19 cellular contexts compared by ENCODE assay signal in the genomic region with DNA sequence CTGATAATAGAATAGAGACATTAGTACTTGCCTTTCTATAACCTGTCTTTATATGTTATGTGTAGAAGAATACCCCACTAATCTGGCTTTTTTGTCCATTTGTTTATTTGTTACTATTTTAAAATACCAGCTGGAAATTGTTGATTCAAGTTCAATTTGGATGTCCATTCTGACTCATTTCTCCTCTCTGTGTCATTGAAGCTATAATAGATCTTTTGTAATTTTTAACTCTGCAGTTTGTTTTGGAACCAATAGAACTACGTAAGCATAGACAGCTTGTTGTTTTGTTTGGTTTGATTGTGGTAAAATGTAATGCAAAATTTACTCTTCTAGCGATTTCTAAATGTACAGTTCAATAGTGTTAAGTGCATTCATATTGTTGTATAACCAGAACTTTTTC.
DNase-seq lines count a peak whose midpoint lies in the region; TF ChIP-seq lines count a peak whose summit lies in the region.
"Had no signal": no experiment of that assay in that cellular context is flagged by ENCODE, and none has a peak within 500 bp of the region (broad histone marks: within the 10 kb centered on the region; RNA-seq: fewer than 3 reads in every experiment).

No MANE protein-coding gene starts in this region.

- no peak overlapping the region for H3K4me2 ChIP-seq in neuronal stem cell (ENCODE audit: insufficient read depth, low read length, poor library complexity, severe bottlenecking)
- H3K4me2 ChIP-seq: BLaER1 treated with 17β-estradiol and CSF1 and Interleukin-3, amounts not matched to agents 10 nM and 100 nM; SK-N-SH had no signal

- H4K91ac ChIP-seq in neuronal stem cell (ENCODE audit: low read depth, low read length, poor library complexity): no peak overlapping the region

- CTCF ChIA-PET in CD4-positive, alpha-beta memory T cell (lab: Charles Lee; ENCODE audit: partially characterized antibody): no interaction called here

- H2BK12ac ChIP-seq in neuronal stem cell (ENCODE audit: low read length): no peak overlapping the region

- H3K4ac ChIP-seq in neuronal stem cell (ENCODE audit: low read length): no peak overlapping the region

- no peak overlapping the region for H2BK15ac ChIP-seq in neuronal stem cell (ENCODE audit: low read length)

- H3K14ac ChIP-seq in neuronal stem cell (ENCODE audit: low read length): no peak overlapping the region

- H3K4me3 Mint-ChIP-seq in CD4-positive, alpha-beta memory T cell: no peak overlapping the region

- no peak overlapping the region for H3K27ac Mint-ChIP-seq in CD4-positive, alpha-beta memory T cell

- no CpG with 5 or more reads among the region's 2 CpGs for WGBS in neuronal stem cell (ENCODE audit: extremely low coverage in 2 of 2, insufficient read length in 2 of 2, insufficient replicate concordance in 1 of 2), 2 donors

- H3K27me3 Mint-ChIP-seq in CD4-positive, alpha-beta memory T cell: no peaks in the 10 kb centered on the region

- H3K27me3 ChIP-seq in CD4-positive, alpha-beta memory T cell (ENCODE audit: insufficient read depth, low read length): no peaks in the 10 kb centered on the region
- H3K27me3 ChIP-seq in neuronal stem cell (ENCODE audit: control insufficient read depth in 3 of 3, insufficient read depth in 3 of 3, low read depth in 1 of 3, low read length in 3 of 3): no peaks in the 10 kb centered on the region
- H3K27me3 ChIP-seq: BLaER1 treated with 17β-estradiol and CSF1 and Interleukin-3, amounts not matched to agents 10 nM and 100 nM had no signal

- H2AFZ ChIP-seq in neuronal stem cell (ENCODE audit: low read length): no peak overlapping the region

- H3K4me1 Mint-ChIP-seq in CD4-positive, alpha-beta memory T cell: no peaks in the 10 kb centered on the region

- no peaks in the 10 kb centered on the region for H3K36me3 Mint-ChIP-seq in CD4-positive, alpha-beta memory T cell

- no peak overlapping the region for H3K27ac ChIP-seq in CD4-positive, alpha-beta memory T cell (ENCODE audit: low read depth, low read length)
- H3K27ac ChIP-seq in neuronal stem cell (replicated peaks; ENCODE audit: low read length): no peak overlapping the region
- H3K27ac ChIP-seq: BLaER1 treated with 17β-estradiol and CSF1 and Interleukin-3, amounts not matched to agents 10 nM and 100 nM had no signal

- H2AK5ac ChIP-seq in neuronal stem cell (ENCODE audit: low read depth, low read length): no peak overlapping the region

- H3K4me1 ChIP-seq in CD4-positive, alpha-beta memory T cell (ENCODE audit: insufficient read depth, low read length): no peaks in the 10 kb centered on the region
- no peaks in the 10 kb centered on the region for H3K4me1 ChIP-seq in neuronal stem cell (ENCODE audit: control insufficient read depth in 2 of 2, insufficient read depth in 1 of 2, low read depth in 1 of 2, low read length in 2 of 2)
- H3K4me1 ChIP-seq: BLaER1 treated with 17β-estradiol and CSF1 and Interleukin-3, amounts not matched to agents 10 nM and 100 nM had no signal

- no peaks in the 10 kb centered on the region for H3K9me3 ChIP-seq in CD4-positive, alpha-beta memory T cell (ENCODE audit: control insufficient read depth in 1 of 2, low read length in 2 of 2)
- no peaks in the 10 kb centered on the region for H3K9me3 ChIP-seq in neuronal stem cell (replicated peaks in 1 of 2; ENCODE audit: control insufficient read depth in 2 of 2, insufficient read depth in 1 of 2, low read depth in 1 of 2, low read length in 2 of 2)
- H3K9me3 ChIP-seq: BLaER1 treated with 17β-estradiol and CSF1 and Interleukin-3, amounts not matched to agents 10 nM and 100 nM; SK-N-SH had no signal

- no peak overlapping the region for H2BK5ac ChIP-seq in neuronal stem cell (ENCODE audit: low read length)

- H3K79me1 ChIP-seq in neuronal stem cell (ENCODE audit: low read depth, low read length): no peaks in the 10 kb centered on the region

- H2BK120ac ChIP-seq in neuronal stem cell (ENCODE audit: low read depth, low read length): no peak overlapping the region

- no peak overlapping the region for H3K4me3 ChIP-seq in choroid plexus epithelial cell (ENCODE audit: low read depth, low read length)
- no peak overlapping the region for H3K4me3 ChIP-seq in CD4-positive, alpha-beta memory T cell (ENCODE audit: low read length in 2 of 2)
- H3K4me3 ChIP-seq in neuronal stem cell (ENCODE audit: low read length in 2 of 2): no peak overlapping the region
- H3K4me3 ChIP-seq: BLaER1 treated with 17β-estradiol and CSF1 and Interleukin-3, amounts not matched to agents 10 nM and 100 nM; K562 had no signal

- no peak overlapping the region for H4K8ac ChIP-seq in neuronal stem cell (ENCODE audit: low read depth, low read length)

- no peaks in the 10 kb centered on the region for H3K36me3 ChIP-seq in CD4-positive, alpha-beta memory T cell (ENCODE audit: insufficient read depth, low read length)
- H3K36me3 ChIP-seq in neuronal stem cell (replicated peaks in 1 of 2; ENCODE audit: control insufficient read depth in 2 of 2, insufficient read depth in 2 of 2, low read length in 2 of 2): no peaks in the 10 kb centered on the region
- H3K36me3 ChIP-seq: BLaER1 treated with 17β-estradiol and CSF1 and Interleukin-3, amounts not matched to agents 10 nM and 100 nM had no signal

- no peak overlapping the region for H3K18ac ChIP-seq in neuronal stem cell (ENCODE audit: low read length)

- intact Hi-C loops in CD4-positive, alpha-beta memory T cell (cut with micrococcal nuclease): no loop called here

- peaks cover 0 to 4% (median 1%) of the 10 kb centered on the region in 8 donors for H3K9me3 Mint-ChIP-seq in CD4-positive, alpha-beta memory T cell

- POLR2A ChIA-PET in CD4-positive, alpha-beta memory T cell (lab: Charles Lee; ENCODE audit: partially characterized antibody): no interaction called here

- TF ChIP-seq CTCF in choroid plexus epithelial cell (conservative IDR thresholded peaks at IDR 0.05; ENCODE audit: low read depth, low read length): no peak

- DNase-seq in RPMI7951 (ENCODE audit: low read depth): peak; percentile 2
- peak; percentile 8 for DNase-seq in choroid plexus epithelial cell (ENCODE audit: low read depth)
- peak; percentile 81 for DNase-seq in foreskin melanocyte
- peak; percentile 2 for DNase-seq in renal cortical epithelial cell (ENCODE audit: low read depth)
- DNase-seq in 8988T: no peak
- no peak for DNase-seq in NCI-H526 treated with DMSO at 0.1 percent for 48 hours (lab: John Stamatoyannopoulos, UW)
- no peak for DNase-seq in CD4-positive, alpha-beta memory T cell
- DNase-seq in neuronal stem cell (ENCODE audit: low spot score): no peak
- DNase-seq: GF-D8, NCI-H1105 treated with DMSO at 0.1 percent for 48 hours, NCI-H1694, NCI-H2081 treated with DMSO at 0.1 percent for 48 hours, NCI-H446 treated with DMSO at 0.1 percent for 48 hours, NCI-H82, OCI-M1, SHP77, SK-N-SH had no signal

- H3K9ac ChIP-seq in neuronal stem cell (ENCODE audit: low read depth, low read length, poor library complexity): no peak overlapping the region
- H3K9ac ChIP-seq: BLaER1 treated with 17β-estradiol and CSF1 and Interleukin-3, amounts not matched to agents 10 nM and 100 nM; SK-N-SH had no signal

- H3K23ac ChIP-seq in neuronal stem cell (ENCODE audit: low read depth, low read length, poor library complexity): no peak overlapping the region

Comparison
In these comparisons a context has a peak if more than half of its experiments do, and no peak if none do; other contexts are left out.
1. DNase-seq: peak in RPMI7951 (single experiment), choroid plexus epithelial cell (single experiment), foreskin melanocyte (single experiment) and renal cortical epithelial cell (single experiment); none in 8988T (single experiment), NCI-H526 treated with DMSO at 0.1 percent for 48 hours (single experiment), CD4-positive, alpha-beta memory T cell (0 of 5) and neuronal stem cell (single experiment).